ENCODE assay signal across 39 cellular contexts in genomic region chr7:93931655-93932054, GRCh38. TPM values are rescaled to one million over a fixed set of nuclear protein-coding genes. Genes with fewer than 3 reads are reported as not detected.
"Had no signal": no experiment of that assay in that cellular context is flagged by ENCODE, and none has a peak within 500 bp of the region (broad histone marks: within the 10 kb centered on the region; RNA-seq: fewer than 3 reads in every experiment).

No MANE protein-coding gene starts in this region.

- H3K79me2 ChIP-seq: hepatocyte had no signal

- DNase-seq: activated B cell treated with CpG ODN at 0.5 μM for 24 hours; activated CD4-positive, alpha-beta T cell treated with anti-CD3 and anti-CD28 coated beads for 48 hours; activated CD4-positive, alpha-beta T cell treated with anti-CD3 and anti-CD28 coated beads, Interleukin-2, amount 50 U/mL, for 1 hour; activated CD4-positive, alpha-beta T cell treated with anti-CD3 and anti-CD28 coated beads, Interleukin-2, amount 50 U/mL, for 48 hours; activated CD8-positive, alpha-beta memory T cell treated with anti-CD3 and anti-CD28 coated beads for 24 hours; activated CD8-positive, alpha-beta T cell treated with anti-CD3 and anti-CD28 coated beads for 36 hours; activated effector memory CD4-positive, alpha-beta T cell treated with Interleukin-2 at 50 U/mL for 16 hours; activated gamma-delta T cell treated with Interleukin-2 at 50 U/mL for 16 hours; activated naive CD4-positive, alpha-beta T cell treated with anti-CD3 and anti-CD28 coated beads, Interleukin-2, amount 50 U/mL, for 16 hours; activated naive CD4-positive, alpha-beta T cell treated with Interleukin-2 at 50 U/mL for 16 hours; activated T-cell treated with anti-CD3 and anti-CD28 coated beads, Interleukin-2, amount 50 U/mL, for 4 hours; amniotic stem cell; anterior cingulate cortex; brain microvascular endothelial cell; cortex of kidney; dermis blood vessel endothelial cell; effector CD4-positive, alpha-beta T cell; effector memory CD8-positive, alpha-beta T cell; esophagus squamous epithelium; foreskin melanocyte; heart right ventricle; T1000; WERI-Rb-1 had no signal

- H3K4me2 ChIP-seq: hepatocyte had no signal

- H3K4me3 ChIP-seq: esophagus squamous epithelium, gastroesophageal sphincter, heart right ventricle, hepatocyte had no signal

- H3K27me3 ChIP-seq: brain microvascular endothelial cell, esophagus squamous epithelium, gastroesophageal sphincter, heart right ventricle, hepatocyte had no signal

- H3K27ac ChIP-seq: brain microvascular endothelial cell, epithelial cell of prostate, esophagus squamous epithelium, gastroesophageal sphincter, heart right ventricle, hepatocyte, WERI-Rb-1 had no signal

- H3K36me3 ChIP-seq: esophagus squamous epithelium, WERI-Rb-1 had no signal

- FAIRE-seq: astrocyte, bronchial epithelial cell, colon had no signal

- H3K9me3 ChIP-seq: esophagus squamous epithelium, gastroesophageal sphincter, heart right ventricle had no signal

- ATAC-seq: activated CD4-positive, CD25-positive, alpha-beta regulatory T cell treated with anti-CD3 and anti-CD28 coated beads, Interleukin-2, amount 50 U/mL, for 24 hours; activated CD8-positive, alpha-beta T cell treated with anti-CD3 and anti-CD28 coated beads for 36 hours; activated T-cell treated with anti-CD3 and anti-CD28 coated beads, Interleukin-2, amount 50 U/mL, for 4 hours; activated T-helper 17 cell treated with anti-CD3 and anti-CD28 coated beads, Interleukin-2, amount 50 U/mL, for 72 hours; effector memory CD8-positive, alpha-beta T cell; gastroesophageal sphincter; heart right ventricle had no signal

- H2AFZ ChIP-seq: hepatocyte had no signal

RNA-seq across cellular contexts. Expression of gene GNG11, which starts 10.1 kb away (rescaled TPM):
- total RNA-seq: activated CD8-positive, alpha-beta T cell treated with anti-CD3 and anti-CD28 coated beads for 36 hours; activated T-helper 17 cell treated with anti-CD3 and anti-CD28 coated beads, Interleukin-2, amount 50 U/mL, for 72 hours; T-helper 2 cell treated with Interferon-gamma antibody and Interleukin-4, amounts not matched to agents 100 ng/mL and 5 ng/mL, for 36 hours had no signal

RNA-seq across cellular contexts. Expression of gene GNGT1, which starts 25.3 kb away (rescaled TPM):
- total RNA-seq: activated B cell treated with CpG ODN at 0.5 μM for 24 hours; activated CD8-positive, alpha-beta T cell treated with anti-CD3 and anti-CD28 coated beads for 36 hours; activated T-cell treated with anti-CD3 and anti-CD28 coated beads, Interleukin-2, amount 50 U/mL, for 4 hours; activated T-helper 17 cell treated with anti-CD3 and anti-CD28 coated beads, Interleukin-2, amount 50 U/mL, for 72 hours; astrocyte; bronchial epithelial cell; cardiac septum; chondrocyte; dermis blood vessel endothelial cell; esophagus squamous epithelium; fibroblast of lung; fibroblast of villous mesenchyme; gastroesophageal sphincter; glomerular endothelial cell; heart right ventricle; hepatocyte; T-helper 2 cell treated with Interferon-gamma antibody and Interleukin-4, amounts not matched to agents 100 ng/mL and 5 ng/mL, for 36 hours had no signal
- polyA plus RNA-seq: adipose tissue, esophagus, fibroblast of lung, heart right ventricle had no signal

RNA-seq across cellular contexts. Expression of gene TFPI2, which starts 41.1 kb away (rescaled TPM):
- total RNA-seq: activated CD8-positive, alpha-beta T cell treated with anti-CD3 and anti-CD28 coated beads for 36 hours; T-helper 2 cell treated with Interferon-gamma antibody and Interleukin-4, amounts not matched to agents 100 ng/mL and 5 ng/mL, for 36 hours had no signal
